Comparison of ENCODE assay signal across 11 cellular contexts in the genomic region with DNA sequence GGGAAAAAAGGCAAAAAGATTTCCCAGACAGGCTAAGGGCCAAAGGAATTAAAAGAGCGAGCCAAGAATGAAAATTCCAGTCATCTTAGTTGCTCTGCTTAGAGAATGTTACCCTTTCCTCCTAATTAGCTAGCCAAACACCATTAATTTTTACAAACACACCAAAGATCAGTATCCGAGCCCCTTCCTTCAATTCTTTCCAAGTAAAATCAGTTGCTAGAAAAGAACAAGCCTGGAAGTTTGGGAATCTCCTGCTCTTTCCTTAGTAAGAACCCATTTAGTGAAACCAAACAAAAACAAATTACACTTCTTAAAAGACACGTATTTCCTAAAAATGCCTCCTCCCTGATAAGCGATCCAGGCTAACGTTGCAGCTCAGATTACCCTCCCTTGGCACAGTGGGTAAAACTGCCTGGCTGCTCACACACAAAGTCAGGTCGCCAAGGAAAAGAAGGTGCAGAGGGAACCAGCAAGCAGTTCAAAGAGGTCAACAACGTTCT. TPM values are rescaled to one million over a fixed set of nuclear protein-coding genes. Genes with fewer than 3 reads are reported as not detected.
DNase-seq lines count a peak whose midpoint lies in the region; ATAC-seq and TF ChIP-seq lines count a peak whose summit lies in the region.
"Had no signal": no experiment of that assay in that cellular context is flagged by ENCODE, and none has a peak within 500 bp of the region (broad histone marks: within the 10 kb centered on the region; RNA-seq: fewer than 3 reads in every experiment).

No MANE protein-coding gene starts in this region.

- peak in 1 of 2 donors; percentile 31 for ATAC-seq in lower lobe of right lung

- H4K20me1 ChIP-seq in mammary epithelial cell (ENCODE audit: insufficient read depth, low read length): no peaks in the 10 kb centered on the region

- BruUV-seq in MCF 10A (replicated peaks; lab: Mats Ljungman, UMichigan) (no TSS peak), mammary epithelial cell (replicated peaks; lab: Mats Ljungman, UMichigan) (no TSS peak)

- H3K36me3 Mint-ChIP-seq in MCF 10A (ENCODE audit: insufficient read depth, unreplicated experiment): no peaks in the 10 kb centered on the region

- H3K4me1 Mint-ChIP-seq in MCF 10A (ENCODE audit: insufficient read depth, unreplicated experiment): peaks cover 32% of the 10 kb centered on the region

- H3K4me3 ChIP-seq in mammary epithelial cell (replicated peaks in 1 of 3; ENCODE audit: insufficient read depth in 1 of 3, low read depth in 2 of 3, low read length in 3 of 3) (no peak overlapping the region), lower lobe of right lung (no peak overlapping the region), transverse colon (no peak overlapping the region)
- H3K4me3 ChIP-seq: adrenal gland, esophagus muscularis mucosa had no signal

- H3K4me2 ChIP-seq in mammary epithelial cell (ENCODE audit: insufficient read depth, low read depth, low read length): no peak overlapping the region

- H3K9me3 ChIP-seq in mammary epithelial cell (replicated peaks; ENCODE audit: insufficient read depth, low read length): no peaks in the 10 kb centered on the region
- no peaks in the 10 kb centered on the region for H3K9me3 ChIP-seq in lower lobe of right lung
- no peaks in the 10 kb centered on the region for H3K9me3 ChIP-seq in transverse colon
- H3K9me3 ChIP-seq: adrenal gland, esophagus muscularis mucosa had no signal

- peak; percentile 49 for DNase-seq in MCF 10A (ENCODE audit: unreplicated experiment)
- DNase-seq in mammary epithelial cell: no peak
- DNase-seq in lower lobe of right lung: no peak
- no peak for DNase-seq in transverse colon
- no peak for DNase-seq in NOMO-1 (lab: John Stamatoyannopoulos, UW; ENCODE audit: unreplicated experiment in 2 of 2)
- no peak for DNase-seq in GM13976 (ENCODE audit: low spot score)
- no peak for DNase-seq in HPDE6-E6E7 (ENCODE audit: extremely low spot score)
- DNase-seq: DND-41 had no signal

- TF ChIP-seq POLR2A in transverse colon (IDR thresholded peaks at IDR 0.05): no peak

- TF ChIP-seq CTCF in MCF 10A (IDR thresholded peaks at IDR 0.05; ENCODE audit: unreplicated experiment) (no peak), mammary epithelial cell (conservative IDR thresholded peaks at IDR 0.05 in 1 of 2, IDR thresholded peaks at IDR 0.05 in 1 of 2; ENCODE audit: extremely low read depth in 1 of 2, insufficient read depth in 1 of 2, low read depth in 1 of 2, low read length in 2 of 2) (no peak), lower lobe of right lung (IDR thresholded peaks at IDR 0.05) (no peak), transverse colon (IDR thresholded peaks at IDR 0.05) (no peak), GM13976 (IDR thresholded peaks at IDR 0.05; ENCODE audit: borderline replicate concordance, control extremely low read depth, extremely low read depth, insufficient read depth, missing control alignments) (no peak)

- no peak for TF ChIP-seq EP300 in transverse colon (IDR thresholded peaks at IDR 0.05; ENCODE audit: low read depth)

- H3K79me2 ChIP-seq in mammary epithelial cell (ENCODE audit: insufficient read depth, low read length): no peaks in the 10 kb centered on the region

- H3K27ac Mint-ChIP-seq in MCF 10A (ENCODE audit: low read depth, unreplicated experiment): peak overlapping the region; percentile 87

- peaks cover 13% of the 10 kb centered on the region for H3K4me1 ChIP-seq in mammary epithelial cell (ENCODE audit: insufficient read depth, low read length)
- peaks cover 26% of the 10 kb centered on the region for H3K4me1 ChIP-seq in lower lobe of right lung
- H3K4me1 ChIP-seq in transverse colon: peaks cover 7 to 34% (median 15%) of the 10 kb centered on the region in 4 donors

- H3K27ac ChIP-seq in mammary epithelial cell (ENCODE audit: insufficient read depth, low read depth, low read length) (no peak overlapping the region), cingulate gyrus (ENCODE audit: low read depth, low read length) (peak overlapping the region; percentile 62), lower lobe of right lung (peak overlapping the region; percentile 8), transverse colon (peak overlapping the region in 3 of 4 donors; percentile 4 to 46 (median 10))

- WGBS in mammary epithelial cell (ENCODE audit: low coverage, missing lambda C conversion rate): 48% methylated on average over 7 of the region's 7 CpGs
- 36 to 65% methylated on average over 7 of the region's 7 CpGs for WGBS in transverse colon (ENCODE audit: low coverage in 1 of 2), 2 donors

- H2AFZ ChIP-seq in mammary epithelial cell (ENCODE audit: low read depth, low read length): no peak overlapping the region

- in situ Hi-C loops in mammary epithelial cell (cut with MboI; ENCODE audit: low sequenced_read_pairs in 2 of 2): no loop called here
- in situ Hi-C loops in transverse colon (cut with MboI; ENCODE audit: low pct_ligation_motif_present in 1 of 4, low pct_unique_long_range_greater_than_20kb in 1 of 4, low sequenced_read_pairs in 3 of 4): no loop called here
- in situ Hi-C loops in GM13976 (cut with MboI; ENCODE audit: low sequenced_read_pairs, unreplicated experiment): no loop called here

- no peak overlapping the region for H3K9ac ChIP-seq in mammary epithelial cell (ENCODE audit: insufficient read depth, low read length)

- no peaks in the 10 kb centered on the region for H3K9me3 Mint-ChIP-seq in MCF 10A (ENCODE audit: unreplicated experiment)

- no peaks in the 10 kb centered on the region for H3K27me3 Mint-ChIP-seq in MCF 10A (ENCODE audit: insufficient read depth, unreplicated experiment)

- POLR2A ChIA-PET in MCF 10A (lab: Yijun Ruan, JAX): interaction anchor here (1.0 to 4.3 kb wide), 6 partner anchors 9 to 191 kb away, joined by 3 to 33 read pairs (median 10); no protein-coding TSS in a partner anchor

- H3K27me3 ChIP-seq in mammary epithelial cell (ENCODE audit: insufficient read depth, low read length) (no peaks in the 10 kb centered on the region), lower lobe of right lung (ENCODE audit: low read depth) (no peaks in the 10 kb centered on the region), transverse colon (no peaks in the 10 kb centered on the region)
- H3K27me3 ChIP-seq: adrenal gland, esophagus muscularis mucosa had no signal

- H3K36me3 ChIP-seq in mammary epithelial cell (ENCODE audit: insufficient read depth, low read length): no peaks in the 10 kb centered on the region
- H3K36me3 ChIP-seq in lower lobe of right lung: no peaks in the 10 kb centered on the region
- no peaks in the 10 kb centered on the region for H3K36me3 ChIP-seq in transverse colon
- H3K36me3 ChIP-seq: adrenal gland, esophagus muscularis mucosa had no signal

- peak overlapping the region; percentile 55 for H3K4me3 Mint-ChIP-seq in MCF 10A (ENCODE audit: unreplicated experiment)

- intact Hi-C loops in MCF 10A (cut with micrococcal nuclease): no loop called here
- intact Hi-C loops in mammary epithelial cell (cut with micrococcal nuclease): no loop called here
- intact Hi-C loops in lower lobe of right lung (cut with DNase I): no loop called here
- intact Hi-C loops in transverse colon (cut with DNase I; ENCODE audit: low total_unique reads): no loop called here

- dilution Hi-C loops in mammary epithelial cell (cut with HindIII; ENCODE audit: low sequenced_read_pairs): no loop called here

- CTCF ChIA-PET in MCF 10A (lab: Yijun Ruan, JAX) (interaction anchor here (0.5 to 1.0 kb wide), 3 partner anchors 73 to 825 kb away, joined by 3 read pairs; no protein-coding TSS in a partner anchor), mammary epithelial cell (lab: Charles Lee; ENCODE audit: low non-redundant PET) (no interaction called here)

RNA-seq across cellular contexts. Expression of a gene that starts 57.1 kb away (rescaled TPM):
- total RNA-seq in MCF 10A (2022): 94.5 and 105 TPM in 2 replicates
- total RNA-seq in mammary epithelial cell: 100 to 1,000 TPM in 1 of 2 donors, 10 to 100 TPM in 1; 99.9 to 164 TPM
- polyA plus RNA-seq in mammary epithelial cell: 75.0 TPM
- polyA minus RNA-seq in mammary epithelial cell: 117 TPM
- 106 TPM for total RNA-seq in lower lobe of right lung
- total RNA-seq in transverse colon: 100 to 1,000 TPM in 2 of 4 donors, 10 to 100 TPM in 2; 56.9 to 108 (median 96.1) TPM
